17 cellular contexts compared by ENCODE assay signal in genomic region chr19:33903489-33903850, GRCh38.
"Had no signal": no experiment of that assay in that cellular context is flagged by ENCODE, and none has a peak within 500 bp of the region (broad histone marks: within the 10 kb centered on the region; RNA-seq: fewer than 3 reads in every experiment).

No MANE protein-coding gene starts in this region.

- H3K36me3 ChIP-seq: SJSA1 had no signal

- H3K4me1 ChIP-seq: SJSA1 had no signal

- H3K27ac ChIP-seq: SJSA1, SK-N-MC had no signal

- DNase-seq: KBM-7, MV-4-11, NCI-H1048, NCI-H1105, NCI-H1417, NCI-H1436 treated with DMSO at 0.1 percent for 48 hours, NCI-H1694, NCI-H187 treated with DMSO at 0.1 percent for 48 hours, NCI-H2029 treated with DMSO at 0.1 percent for 48 hours, NCI-H2171 treated with DMSO at 0.1 percent for 48 hours, NCI-H345, NCI-H446 treated with DMSO at 0.1 percent for 48 hours, NCI-H510A treated with DMSO at 0.1 percent for 48 hours, Right ventricle myocardium superior, SIG-M5 had no signal

- H3K4me3 ChIP-seq: SJSA1, SK-N-MC had no signal
